ENCODE assay signal across 1 cellular context in the genomic region with DNA sequence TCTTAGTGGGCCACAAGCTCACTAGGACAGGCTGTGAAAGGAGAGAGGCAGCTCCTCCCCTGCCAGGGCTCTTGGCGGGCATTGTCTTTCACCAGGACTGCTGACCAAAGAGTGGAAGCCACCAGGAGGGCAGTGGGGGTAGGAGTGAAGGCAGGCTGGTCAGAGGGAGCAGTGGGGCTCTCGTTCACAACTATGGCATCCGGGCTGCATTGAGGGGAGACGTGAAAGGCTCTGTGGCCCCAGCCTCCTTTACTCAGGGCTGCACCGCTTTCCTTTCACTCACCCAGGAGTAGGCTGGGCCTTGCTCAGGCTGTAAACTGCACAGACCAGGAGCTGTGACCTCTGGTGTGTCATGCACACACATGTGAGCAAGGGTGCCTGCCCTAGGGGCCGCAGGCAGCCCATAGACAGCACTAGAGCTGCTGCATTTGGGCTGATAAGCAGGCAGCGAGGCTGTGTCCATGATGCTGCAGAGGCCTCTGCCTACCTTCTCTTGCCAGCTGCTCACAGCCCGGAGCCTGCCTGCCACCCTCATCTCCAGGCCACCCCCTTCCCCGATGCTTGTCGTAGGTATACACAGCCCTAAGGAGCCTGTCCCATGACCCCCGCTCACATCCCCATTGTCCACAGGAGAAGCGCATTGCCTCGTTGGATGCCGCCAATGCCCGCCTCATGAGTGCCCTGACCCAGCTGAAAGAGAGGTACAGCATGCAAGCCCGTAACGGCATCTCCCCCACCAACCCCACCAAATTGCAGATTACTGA.
TF ChIP-seq lines count a peak whose summit lies in the region.

No MANE protein-coding gene starts in this region.

TF ChIP-seq in HepG2, 621 proteins besides CTCF, POLR2A, EP300 and RAD21 (continued from another document):
- TF ChIP-seq BCL3 (CRISPR knock-in tag; IDR thresholded peaks at IDR 0.05) (no peak), MEIS1 (CRISPR knock-in tag; IDR thresholded peaks at IDR 0.05; ENCODE audit: borderline replicate concordance) (no peak), ZSCAN5A (CRISPR knock-in tag; IDR thresholded peaks at IDR 0.05; ENCODE audit: borderline replicate concordance) (no peak), BRCA1 (CRISPR knock-in tag; IDR thresholded peaks at IDR 0.05) (no peak), ZNF577 (CRISPR knock-in tag; IDR thresholded peaks at IDR 0.05; ENCODE audit: borderline replicate concordance, low read depth) (no peak), CHCHD3 (CRISPR knock-in tag; IDR thresholded peaks at IDR 0.05) (no peak)
